1 cellular context compared by ENCODE assay signal in the genomic region with DNA sequence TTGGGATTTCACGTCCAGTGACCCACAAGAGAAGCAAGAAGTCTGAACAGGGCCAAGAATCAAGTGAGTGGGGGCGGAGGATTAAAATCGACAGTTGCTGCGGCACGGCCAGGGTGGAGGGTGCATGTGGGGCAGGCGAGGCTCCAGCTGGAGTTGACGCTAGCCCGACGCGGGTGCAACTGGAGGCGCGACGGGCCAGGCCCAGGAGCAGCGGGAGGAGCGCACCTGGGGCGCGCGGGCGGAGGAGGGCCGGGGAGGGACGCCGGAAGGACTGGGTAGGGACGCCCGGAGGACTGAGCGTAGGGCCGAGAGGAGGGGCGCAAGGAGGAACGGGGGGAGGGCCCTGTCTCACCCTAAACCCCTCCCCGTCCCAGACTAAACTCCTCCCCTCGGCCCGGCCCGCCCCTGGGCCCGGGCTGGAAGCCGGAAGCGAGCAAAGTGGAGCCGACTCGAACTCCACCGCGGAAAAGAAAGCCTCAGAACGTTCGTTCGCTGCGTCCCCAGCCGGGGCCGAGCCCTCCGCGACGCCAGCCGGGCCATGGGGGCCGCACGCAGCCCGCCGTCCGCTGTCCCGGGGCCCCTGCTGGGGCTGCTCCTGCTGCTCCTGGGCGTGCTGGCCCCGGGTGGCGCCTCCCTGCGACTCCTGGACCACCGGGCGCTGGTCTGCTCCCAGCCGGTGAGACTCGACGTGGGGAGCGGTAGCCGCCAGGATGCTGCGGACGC.
TF ChIP-seq lines count a peak whose summit lies in the region.

A gene with protein sequence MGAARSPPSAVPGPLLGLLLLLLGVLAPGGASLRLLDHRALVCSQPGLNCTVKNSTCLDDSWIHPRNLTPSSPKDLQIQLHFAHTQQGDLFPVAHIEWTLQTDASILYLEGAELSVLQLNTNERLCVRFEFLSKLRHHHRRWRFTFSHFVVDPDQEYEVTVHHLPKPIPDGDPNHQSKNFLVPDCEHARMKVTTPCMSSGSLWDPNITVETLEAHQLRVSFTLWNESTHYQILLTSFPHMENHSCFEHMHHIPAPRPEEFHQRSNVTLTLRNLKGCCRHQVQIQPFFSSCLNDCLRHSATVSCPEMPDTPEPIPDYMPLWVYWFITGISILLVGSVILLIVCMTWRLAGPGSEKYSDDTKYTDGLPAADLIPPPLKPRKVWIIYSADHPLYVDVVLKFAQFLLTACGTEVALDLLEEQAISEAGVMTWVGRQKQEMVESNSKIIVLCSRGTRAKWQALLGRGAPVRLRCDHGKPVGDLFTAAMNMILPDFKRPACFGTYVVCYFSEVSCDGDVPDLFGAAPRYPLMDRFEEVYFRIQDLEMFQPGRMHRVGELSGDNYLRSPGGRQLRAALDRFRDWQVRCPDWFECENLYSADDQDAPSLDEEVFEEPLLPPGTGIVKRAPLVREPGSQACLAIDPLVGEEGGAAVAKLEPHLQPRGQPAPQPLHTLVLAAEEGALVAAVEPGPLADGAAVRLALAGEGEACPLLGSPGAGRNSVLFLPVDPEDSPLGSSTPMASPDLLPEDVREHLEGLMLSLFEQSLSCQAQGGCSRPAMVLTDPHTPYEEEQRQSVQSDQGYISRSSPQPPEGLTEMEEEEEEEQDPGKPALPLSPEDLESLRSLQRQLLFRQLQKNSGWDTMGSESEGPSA (plus strand): TSS at position 447 of the 723 bp plus-strand sequence. CDS start 92 bp downstream, at position 539.

TF ChIP-seq in PFSK-1, 5 proteins besides CTCF, POLR2A, EP300 and RAD21:
- no peak for TF ChIP-seq REST (IDR thresholded peaks at IDR 0.05; ENCODE audit: insufficient read depth in 1 of 2, low read depth in 2 of 2, low read length in 2 of 2)
- peak; percentile 76 for TF ChIP-seq FOXP2 (optimal IDR thresholded peaks at IDR 0.05; ENCODE audit: borderline replicate concordance, extremely low read depth, extremely low read length, insufficient read depth)
- TF ChIP-seq TAF1 (IDR thresholded peaks at IDR 0.05; ENCODE audit: borderline replicate concordance, insufficient read depth, low read length) = peak; percentile 80; the same call in 1 of the 2 replicates
- peak; percentile 61; the same call in 1 of the 2 replicates for TF ChIP-seq POLR2AphosphoS5 (IDR thresholded peaks at IDR 0.05; ENCODE audit: low read depth, low read length)
- no peak for TF ChIP-seq SIN3A (IDR thresholded peaks at IDR 0.05; ENCODE audit: borderline replicate concordance, insufficient read depth, low read length)
